Comparison of ENCODE assay signal across 20 cellular contexts in genomic region chr4:108048157-108048556, GRCh38. TPM values are rescaled to one million over a fixed set of nuclear protein-coding genes. Genes with fewer than 3 reads are reported as not detected.
DNase-seq lines count a peak whose midpoint lies in the region; ATAC-seq and TF ChIP-seq lines count a peak whose summit lies in the region.
"Had no signal": no experiment of that assay in that cellular context is flagged by ENCODE, and none has a peak within 500 bp of the region (broad histone marks: within the 10 kb centered on the region; RNA-seq: fewer than 3 reads in every experiment).

No MANE protein-coding gene starts in this region.

- CTCF ChIA-PET in activated CD4-positive, alpha-beta memory T cell treated with anti-CD3 and anti-CD28 coated beads for 36 hours (lab: Charles Lee), result interaction anchor here (0.5 to 1.2 kb wide), 3 partner anchors 29 to 134 kb away, joined by 3 to 4 read pairs (median 3); no protein-coding TSS in a partner anchor
- CTCF ChIA-PET in activated CD4-positive, alpha-beta memory T cell treated with anti-CD3 and anti-CD28 coated beads, Interleukin-2, amount 10 ng/mL, durations not matched to agents 7 days and 5 days (lab: Charles Lee), result interaction anchor here (0.9 to 1.7 kb wide), 2 partner anchors 9 to 16 kb away, joined by 3 to 4 read pairs; no protein-coding TSS in a partner anchor

- intact Hi-C loops in activated CD4-positive, alpha-beta memory T cell treated with anti-CD3 and anti-CD28 coated beads for 36 hours (cut with micrococcal nuclease), result no loop called here
- intact Hi-C loops in left ventricle myocardium inferior (cut with micrococcal nuclease), result no loop called here

- no peaks in the 10 kb centered on the region for H3K9me3 ChIP-seq in left ventricle myocardium inferior (replicated peaks)
- H3K9me3 ChIP-seq: HAP-1, MG63 had no signal

- H3K4me3 Mint-ChIP-seq in activated CD4-positive, alpha-beta memory T cell treated with anti-CD3 and anti-CD28 coated beads for 36 hours, result no peak overlapping the region
- no peak overlapping the region for H3K4me3 Mint-ChIP-seq in activated CD4-positive, alpha-beta memory T cell treated with anti-CD3 and anti-CD28 coated beads, Interleukin-2, amount 10 ng/mL, durations not matched to agents 7 days and 5 days
- no peak overlapping the region for H3K4me3 Mint-ChIP-seq in stimulated activated naive CD8-positive, alpha-beta T cell treated with anti-CD3 and anti-CD28 coated beads, Interleukin-15, Interleukin-2, amounts not matched to agents 100 ng/mL and 50 ng/mL, for 24 hours

- H3K27ac Mint-ChIP-seq in activated CD4-positive, alpha-beta memory T cell treated with anti-CD3 and anti-CD28 coated beads for 36 hours, result peak overlapping the region; percentile 26
- no peak overlapping the region for H3K27ac Mint-ChIP-seq in activated CD4-positive, alpha-beta memory T cell treated with anti-CD3 and anti-CD28 coated beads, Interleukin-2, amount 10 ng/mL, durations not matched to agents 7 days and 5 days
- H3K27ac Mint-ChIP-seq in stimulated activated naive CD8-positive, alpha-beta T cell treated with anti-CD3 and anti-CD28 coated beads, Interleukin-15, Interleukin-2, amounts not matched to agents 100 ng/mL and 50 ng/mL, for 24 hours, result peak overlapping the region; percentile 99

- H3K4me1 ChIP-seq in left ventricle myocardium inferior, result peaks cover 5% of the 10 kb centered on the region
- H3K4me1 ChIP-seq: HAP-1 had no signal

- peaks cover 76% of the 10 kb centered on the region for H3K4me1 Mint-ChIP-seq in activated CD4-positive, alpha-beta memory T cell treated with anti-CD3 and anti-CD28 coated beads for 36 hours (ENCODE audit: low read depth)
- H3K4me1 Mint-ChIP-seq in activated CD4-positive, alpha-beta memory T cell treated with anti-CD3 and anti-CD28 coated beads, Interleukin-2, amount 10 ng/mL, durations not matched to agents 7 days and 5 days, result peaks cover 32% of the 10 kb centered on the region
- peaks cover 87% of the 10 kb centered on the region for H3K4me1 Mint-ChIP-seq in stimulated activated naive CD8-positive, alpha-beta T cell treated with anti-CD3 and anti-CD28 coated beads, Interleukin-15, Interleukin-2, amounts not matched to agents 100 ng/mL and 50 ng/mL, for 24 hours (ENCODE audit: low read depth)

- POLR2A ChIA-PET in activated CD4-positive, alpha-beta memory T cell treated with anti-CD3 and anti-CD28 coated beads for 36 hours (lab: Charles Lee), result interaction anchor here (1.3 kb wide), 1 partner anchor 125 kb away, joined by 4 read pairs; no protein-coding TSS in a partner anchor
- POLR2A ChIA-PET in activated CD4-positive, alpha-beta memory T cell treated with anti-CD3 and anti-CD28 coated beads, Interleukin-2, amount 10 ng/mL, durations not matched to agents 7 days and 5 days (lab: Charles Lee), result interaction anchor here (0.8 to 1.2 kb wide), 2 partner anchors 12 to 57 kb away, joined by 3 to 4 read pairs; no protein-coding TSS in a partner anchor

- no peaks in the 10 kb centered on the region for H3K27me3 Mint-ChIP-seq in activated CD4-positive, alpha-beta memory T cell treated with anti-CD3 and anti-CD28 coated beads for 36 hours
- no peaks in the 10 kb centered on the region for H3K27me3 Mint-ChIP-seq in activated CD4-positive, alpha-beta memory T cell treated with anti-CD3 and anti-CD28 coated beads, Interleukin-2, amount 10 ng/mL, durations not matched to agents 7 days and 5 days
- no peaks in the 10 kb centered on the region for H3K27me3 Mint-ChIP-seq in stimulated activated naive CD8-positive, alpha-beta T cell treated with anti-CD3 and anti-CD28 coated beads, Interleukin-15, Interleukin-2, amounts not matched to agents 100 ng/mL and 50 ng/mL, for 24 hours

- DNase-seq in activated CD4-positive, alpha-beta memory T cell treated with anti-CD3 and anti-CD28 coated beads for 36 hours, result no peak
- DNase-seq in activated CD4-positive, alpha-beta memory T cell treated with anti-CD3 and anti-CD28 coated beads, Interleukin-2, amount 10 ng/mL, durations not matched to agents 7 days and 5 days, result no peak
- DNase-seq in stimulated activated naive CD8-positive, alpha-beta T cell treated with anti-CD3 and anti-CD28 coated beads, Interleukin-15, Interleukin-2, amounts not matched to agents 100 U/mL and 50 U/mL, for 24 hours, result no peak
- peak; percentile 33 for DNase-seq in left ventricle myocardium inferior
- no peak for DNase-seq in inferior parietal cortex (ENCODE audit: extremely low spot score)
- DNase-seq: Calu3, DMS79, MG63, NCI-H1092 treated with DMSO at 0.1 percent for 48 hours, NCI-H1694 treated with DMSO at 0.1 percent for 48 hours, NCI-H345, NCI-H748 treated with DMSO at 0.1 percent for 48 hours had no signal

- H3K27ac ChIP-seq in left ventricle myocardium inferior (replicated peaks), result no peak overlapping the region
- H3K27ac ChIP-seq: C4-2B, KMS-11 had no signal

- H3K9me3 Mint-ChIP-seq in activated CD4-positive, alpha-beta memory T cell treated with anti-CD3 and anti-CD28 coated beads for 36 hours, result no peaks in the 10 kb centered on the region
- H3K9me3 Mint-ChIP-seq in activated CD4-positive, alpha-beta memory T cell treated with anti-CD3 and anti-CD28 coated beads, Interleukin-2, amount 10 ng/mL, durations not matched to agents 7 days and 5 days, result no peaks in the 10 kb centered on the region
- H3K9me3 Mint-ChIP-seq in stimulated activated naive CD8-positive, alpha-beta T cell treated with anti-CD3 and anti-CD28 coated beads, Interleukin-15, Interleukin-2, amounts not matched to agents 100 ng/mL and 50 ng/mL, for 24 hours, result no peaks in the 10 kb centered on the region

- H3K36me3 ChIP-seq in left ventricle myocardium inferior, result no peaks in the 10 kb centered on the region
- H3K36me3 ChIP-seq: HAP-1, MG63 had no signal

- no peak for TF ChIP-seq CTCF in left ventricle myocardium inferior (IDR thresholded peaks at IDR 0.05; ENCODE audit: borderline replicate concordance)

- no peaks in the 10 kb centered on the region for H3K27me3 ChIP-seq in left ventricle myocardium inferior (ENCODE audit: low read depth)
- H3K27me3 ChIP-seq: MG63 had no signal

- no peak for ATAC-seq in stimulated activated naive CD8-positive, alpha-beta T cell treated with anti-CD3 and anti-CD28 coated beads, Interleukin-15, Interleukin-2, amounts not matched to agents 100 U/mL and 50 U/mL, for 24 hours
- ATAC-seq in activated CD4-positive, CD25-positive, alpha-beta regulatory T cell treated with anti-CD3 and anti-CD28 coated beads, Interleukin-2, amount 50 U/mL, for 24 hours, result no peak
- ATAC-seq in HG02973 (IDR thresholded peaks at IDR 0.05; ENCODE audit: unreplicated experiment), result no peak
- ATAC-seq: GM12878, HepG2 had no signal

- peaks cover 40% of the 10 kb centered on the region for H3K36me3 Mint-ChIP-seq in activated CD4-positive, alpha-beta memory T cell treated with anti-CD3 and anti-CD28 coated beads for 36 hours
- H3K36me3 Mint-ChIP-seq in activated CD4-positive, alpha-beta memory T cell treated with anti-CD3 and anti-CD28 coated beads, Interleukin-2, amount 10 ng/mL, durations not matched to agents 7 days and 5 days (ENCODE audit: low read depth), result peaks cover 48% of the 10 kb centered on the region
- H3K36me3 Mint-ChIP-seq in stimulated activated naive CD8-positive, alpha-beta T cell treated with anti-CD3 and anti-CD28 coated beads, Interleukin-15, Interleukin-2, amounts not matched to agents 100 ng/mL and 50 ng/mL, for 24 hours (ENCODE audit: low read depth), result peaks cover 52% of the 10 kb centered on the region

- H3K4me3 ChIP-seq in left ventricle myocardium inferior, result no peak overlapping the region
- H3K4me3 ChIP-seq: GM12878, HAP-1, MG63 had no signal

RNA-seq across cellular contexts. Expression of gene HADH, which starts 58.5 kb away (rescaled TPM):
- 10 to 100 TPM; 49.0 to 50.6 TPM for total RNA-seq in activated CD4-positive, alpha-beta memory T cell treated with anti-CD3 and anti-CD28 coated beads for 36 hours
- total RNA-seq in activated CD4-positive, alpha-beta memory T cell treated with anti-CD3 and anti-CD28 coated beads, Interleukin-2, amount 10 ng/mL, durations not matched to agents 7 days and 5 days, result 10 to 100 TPM; 38.0 to 38.6 TPM
- 238 TPM for total RNA-seq in left ventricle myocardium inferior
